In the genomic region with DNA sequence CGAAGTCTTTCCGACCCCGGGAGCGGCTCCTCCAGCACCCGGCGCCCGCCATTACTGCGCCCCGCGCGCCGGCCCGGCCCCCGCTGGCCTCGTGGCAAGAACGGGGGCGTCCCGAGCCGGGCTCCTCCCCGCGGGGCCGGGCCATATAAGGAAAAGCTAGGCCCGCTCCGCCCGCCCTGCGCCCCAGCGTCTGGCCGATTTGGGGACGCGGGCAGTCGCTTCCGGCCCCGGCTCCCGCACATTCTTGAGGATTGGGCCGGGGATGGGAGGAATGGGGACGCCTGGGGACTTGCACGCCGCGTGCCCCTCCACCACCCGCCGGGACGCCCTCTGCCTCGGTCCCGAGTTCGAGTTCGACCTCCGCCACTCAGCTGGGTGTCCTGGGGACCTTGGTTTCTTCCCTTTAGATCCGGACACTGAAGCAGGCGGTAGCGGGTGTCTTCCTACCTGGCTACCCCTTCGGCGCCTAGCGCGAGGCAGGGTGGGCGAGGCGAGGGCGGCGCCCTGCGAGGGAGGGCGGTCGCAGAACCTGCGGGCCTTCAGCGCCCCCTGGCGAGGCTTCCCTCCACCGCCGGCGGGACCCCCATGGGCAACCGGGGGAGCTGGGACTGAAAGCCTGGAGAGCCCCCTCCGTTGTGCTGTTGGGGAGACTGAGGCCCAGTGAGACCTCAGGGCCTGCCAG, we compare ENCODE assay signal across 8 cellular contexts. TPM values are rescaled to one million over a fixed set of nuclear protein-coding genes. Genes with fewer than 3 reads are reported as not detected.
DNase-seq lines count a peak whose midpoint lies in the region; ATAC-seq, FAIRE-seq and TF ChIP-seq lines count a peak whose summit lies in the region.

No MANE protein-coding gene starts in this region.

- H3K27ac ChIP-seq in AG04450 (ENCODE audit: low read depth, low read length) (peak overlapping the region; percentile 91), ascending aorta (peak overlapping the region; percentile 98)

- peaks cover 3% of the 10 kb centered on the region for H3K36me3 Mint-ChIP-seq in T-helper 2 cell treated with Interferon-gamma antibody and Interleukin-4, amounts not matched to agents 5 μg/mL and 100 μg/mL, for 36 hours (ENCODE audit: low read depth)

- POLR2A ChIA-PET in AG04450 (lab: Yijun Ruan, JAX), result interaction anchor here (0.5 to 6.3 kb wide), 12 partner anchors 11 to 162 kb away, joined by 3 to 94 read pairs (median 4); partner anchors contain the start of genes MORC2, SELENOM and TUG1

- no peaks in the 10 kb centered on the region for H3K27me3 Mint-ChIP-seq in T-helper 2 cell treated with Interferon-gamma antibody and Interleukin-4, amounts not matched to agents 5 μg/mL and 100 μg/mL, for 36 hours (ENCODE audit: low read depth)

- H3K4me1 Mint-ChIP-seq in T-helper 2 cell treated with Interferon-gamma antibody and Interleukin-4, amounts not matched to agents 5 μg/mL and 100 μg/mL, for 36 hours (ENCODE audit: low read depth), result peaks cover 34% of the 10 kb centered on the region

- H3K4me3 Mint-ChIP-seq in T-helper 2 cell treated with Interferon-gamma antibody and Interleukin-4, amounts not matched to agents 5 μg/mL and 100 μg/mL, for 36 hours, result peak overlapping the region; percentile 88

- H3K27ac Mint-ChIP-seq in T-helper 2 cell treated with Interferon-gamma antibody and Interleukin-4, amounts not matched to agents 5 μg/mL and 100 μg/mL, for 36 hours, result peak overlapping the region; percentile 79

- intact Hi-C loops in ascending aorta (cut with DNase I) (loop anchor here (1.0 to 10.0 kb wide), 2 partner anchors 137 to 450 kb away; partner anchors contain the start of gene SLC35E4), sciatic nerve (cut with DNase I) (loop anchor here (5.0 kb wide), 2 partner anchors 118 to 138 kb away; partner anchors contain the start of genes MORC2 and TUG1)

- H3K4me1 ChIP-seq in ascending aorta, result peaks cover 33 to 54% of the 10 kb centered on the region in 2 donors

- FAIRE-seq in GM19239 (lab: Jason Lieb, UNC), result no peak

- H3K27me3 ChIP-seq in AG04450 (ENCODE audit: control insufficient read depth, insufficient read depth, low read length), result no peaks in the 10 kb centered on the region
- no peaks in the 10 kb centered on the region for H3K27me3 ChIP-seq in ascending aorta

- H3K9me3 ChIP-seq in AG04450 (ENCODE audit: control insufficient read depth, insufficient read depth, low read length), result no peaks in the 10 kb centered on the region; the same call in 1 of the 2 replicates
- H3K9me3 ChIP-seq in ascending aorta, result no peaks in the 10 kb centered on the region

- ATAC-seq in HG03520 (IDR thresholded peaks at IDR 0.05; ENCODE audit: unreplicated experiment) (peak; percentile 58), sciatic nerve (peak; percentile 77)

- peak overlapping the region; percentile 91 for H3K4me3 ChIP-seq in AG04450 (ENCODE audit: low read depth, low read length)
- H3K4me3 ChIP-seq in ascending aorta, result peak overlapping the region; percentile 70 to 89

- peak; percentile 80 for TF ChIP-seq CTCF in AG04450 (IDR thresholded peaks at IDR 0.05; ENCODE audit: low read depth, low read length)
- peak; percentile 87 to 92 (median 89) for TF ChIP-seq CTCF in ascending aorta (IDR thresholded peaks at IDR 0.05)

- DNase-seq in AG04450 (ENCODE audit: low read depth, low spot score) (peak; percentile 50), GM19239 (ENCODE audit: insufficient read length, low spot score) (peak; percentile 92), ascending aorta (ENCODE audit: low spot score in 2 of 2) (peak in 1 of 2 donors; percentile 96), hippocampal formation (lab: John Stamatoyannopoulos, UW) (peak; percentile 79 to 82), sciatic nerve (ENCODE audit: low spot score) (peak; percentile 94), COR-L47 (lab: John Stamatoyannopoulos, UW) (no peak)
- DNase-seq in T-helper 2 cell treated with Interferon-gamma antibody and Interleukin-4, amounts not matched to agents 5 μg/mL and 100 μg/mL, for 36 hours (ENCODE audit: low spot score), result peak; percentile 89

- H3K36me3 ChIP-seq in ascending aorta, result peaks cover 46 to 58% of the 10 kb centered on the region in 2 donors

- H3K9me3 Mint-ChIP-seq in T-helper 2 cell treated with Interferon-gamma antibody and Interleukin-4, amounts not matched to agents 5 μg/mL and 100 μg/mL, for 36 hours, result no peaks in the 10 kb centered on the region

- CTCF ChIA-PET in AG04450 (lab: Charles Lee), result interaction anchor here (0.6 to 8.6 kb wide), 20 partner anchors 14 to 165 kb away, joined by 3 to 85 read pairs (median 4); partner anchors contain the start of genes MORC2, SELENOM and TUG1

RNA-seq across cellular contexts. Expression of gene SMTN, which starts 3.8 kb away (rescaled TPM):
- 13.2 and 14.1 TPM in 2 replicates for polyA plus RNA-seq in AG04450 (2011; rRNA removed)
- 13.1 and 13.5 TPM in 2 replicates for polyA minus RNA-seq in AG04450 (2011; rRNA and poly(A)+ RNA removed)
- 671 TPM for total RNA-seq in ascending aorta
- 283 TPM for total RNA-seq in sciatic nerve

RNA-seq across cellular contexts. Expression of gene SELENOM, which starts 22.4 kb away (rescaled TPM):
- 89.0 and 153 TPM in 2 replicates for polyA plus RNA-seq in AG04450 (2011; rRNA removed)
- 76.8 and 85.9 TPM in 2 replicates for polyA minus RNA-seq in AG04450 (2011; rRNA and poly(A)+ RNA removed)
- 1,262 TPM for total RNA-seq in ascending aorta
- total RNA-seq in sciatic nerve, result 159 TPM

RNA-seq across cellular contexts. Expression of gene INPP5J, which starts 37.8 kb away (rescaled TPM):
- polyA plus RNA-seq in AG04450 (2011; rRNA removed), result 0.91 and 0.92 TPM in 2 replicates
- 1.5 and 2.2 TPM in 2 replicates for polyA minus RNA-seq in AG04450 (2011; rRNA and poly(A)+ RNA removed)
- total RNA-seq in ascending aorta (1.3 TPM), sciatic nerve (1.9 TPM)

RNA-seq across cellular contexts. Expression of gene PLA2G3, which starts 55.4 kb away (rescaled TPM):
- polyA plus RNA-seq in AG04450 (2011; rRNA removed), result 0.10 and 0.11 TPM in 2 replicates
- polyA minus RNA-seq in AG04450 (2011; rRNA and poly(A)+ RNA removed), result 0.09 TPM in 1 of 2 replicates, not detected in the other
- total RNA-seq in ascending aorta, result not detected
- total RNA-seq in sciatic nerve, result not detected
